Comparison of ENCODE assay signal across 1 cellular context in genomic region chr20:33660035-33660684, GRCh38.
TF ChIP-seq lines count a peak whose summit lies in the region.

No MANE protein-coding gene starts in this region.

TF ChIP-seq in HEK293, 187 proteins besides CTCF, POLR2A, EP300 and RAD21:
- TF ChIP-seq ZNF600 (tag by site-specific recombination; IDR thresholded peaks at IDR 0.05), result peak; percentile 28; the same call in 1 of the 2 replicates
- no peak for TF ChIP-seq EGR2 (tag by site-specific recombination; IDR thresholded peaks at IDR 0.05; ENCODE audit: low read depth)
